ENCODE assay signal across 1 cellular context in genomic region chr11:67373916-67374570, GRCh38.
TF ChIP-seq lines count a peak whose summit lies in the region.

No MANE protein-coding gene starts in this region.

TF ChIP-seq in K562, 482 proteins besides CTCF, POLR2A, EP300 and RAD21 (continued from another document and continues in another):
- TF ChIP-seq CREB5 (CRISPR knock-in tag; IDR thresholded peaks at IDR 0.05) (no peak), CEBPB (tag; IDR thresholded peaks at IDR 0.05) (peak; percentile 86), THRA (IDR thresholded peaks at IDR 0.05) (no peak), ZNF57 (CRISPR knock-in tag; IDR thresholded peaks at IDR 0.05) (no peak), USF2 (CRISPR knock-in tag; IDR thresholded peaks at IDR 0.05) (peak; percentile 34; the same call in 1 of the 2 replicates), HCFC1 (IDR thresholded peaks at IDR 0.05; ENCODE audit: low read depth, low read length) (no peak; the same call in 1 of the 2 replicates), ZNF644 (tag; IDR thresholded peaks at IDR 0.05; ENCODE audit: low read depth) (no peak; the same call in 1 of the 2 replicates), FOXK2 (conservative IDR thresholded peaks at IDR 0.05 in 1 of 2, IDR thresholded peaks at IDR 0.05 in 1 of 2; ENCODE audit: low read depth in 2 of 2) (no peak), KDM1A (IDR thresholded peaks at IDR 0.05) (peak in 1 of 2 experiments; percentile 78; a peak in 2 of 4 replicates), NR3C1 (CRISPR knock-in tag; IDR thresholded peaks at IDR 0.05) (no peak), SMARCA5 (IDR thresholded peaks at IDR 0.05) (peak; percentile 88), ZNF146 (CRISPR knock-in tag; IDR thresholded peaks at IDR 0.05; ENCODE audit: unreplicated experiment) (no peak), ZBTB40 (IDR thresholded peaks at IDR 0.05) (peak; percentile 45), ZBTB40 (CRISPR knock-in tag; IDR thresholded peaks at IDR 0.05) (no peak), ARNT (IDR thresholded peaks at IDR 0.05) (no peak; a peak in 1 of 4 replicates), ZNF830 (CRISPR knock-in tag; IDR thresholded peaks at IDR 0.05) (no peak), IRF9 (tag; IDR thresholded peaks at IDR 0.05) (no peak), E2F3 (CRISPR knock-in tag; IDR thresholded peaks at IDR 0.05) (no peak; the same call in 1 of the 2 replicates), DLX4 (CRISPR knock-in tag; IDR thresholded peaks at IDR 0.05) (no peak), ZNF384 (IDR thresholded peaks at IDR 0.05; ENCODE audit: low read depth, low read length) (no peak), HNRNPH1 (optimal IDR thresholded peaks at IDR 0.05; ENCODE audit: low read depth, low read length) (no peak), ZNF717 (CRISPR knock-in tag; IDR thresholded peaks at IDR 0.05) (no peak), ETS2 (tag; IDR thresholded peaks at IDR 0.05; ENCODE audit: borderline replicate concordance, poor library complexity, severe bottlenecking) (no peak), PYGO2 (tag; IDR thresholded peaks at IDR 0.05) (no peak), PATZ1 (CRISPR knock-in tag; IDR thresholded peaks at IDR 0.05; ENCODE audit: borderline replicate concordance) (no peak), CHAMP1 (IDR thresholded peaks at IDR 0.05) (no peak), NFIC (IDR thresholded peaks at IDR 0.05) (peak; percentile 19; the same call in 1 of the 2 replicates), HLTF (IDR thresholded peaks at IDR 0.05) (peak; percentile 49; the same call in 1 of the 2 replicates), ZZZ3 (IDR thresholded peaks at IDR 0.05) (no peak), ESRRA (IDR thresholded peaks at IDR 0.05; ENCODE audit: borderline replicate concordance, low read depth) (no peak), CBFB (CRISPR knock-in tag; IDR thresholded peaks at IDR 0.05) (no peak), PRDM10 (IDR thresholded peaks at IDR 0.05; ENCODE audit: partially characterized antibody) (peak; percentile 87), HNRNPL (IDR thresholded peaks at IDR 0.05; ENCODE audit: low read depth, low read length) (0 out of 2 replicates have a peak, but pooled peaks have one; percentile 42)
